Comparison of ENCODE assay signal across 34 cellular contexts in the genomic region with DNA sequence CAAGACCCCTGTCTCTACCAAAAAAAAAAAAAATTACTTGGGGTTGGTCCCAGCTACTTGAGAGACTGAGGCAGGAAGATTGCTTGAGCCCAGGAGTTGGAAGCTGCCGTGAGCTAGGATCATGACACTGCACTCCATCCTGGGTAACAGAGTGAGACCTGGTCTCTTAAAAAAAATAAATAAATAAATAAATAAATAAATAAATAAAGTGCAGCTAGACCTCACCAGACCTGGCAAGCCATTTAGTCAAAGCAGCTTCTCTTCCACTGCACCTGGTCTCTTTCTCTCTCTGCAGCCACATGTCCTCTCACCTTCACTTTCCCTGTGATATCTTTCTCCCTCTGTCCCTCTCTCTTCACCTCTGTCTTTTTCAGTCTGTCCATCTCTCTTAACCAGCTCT.
"Had no signal": no experiment of that assay in that cellular context is flagged by ENCODE, and none has a peak within 500 bp of the region (broad histone marks: within the 10 kb centered on the region; RNA-seq: fewer than 3 reads in every experiment).

No MANE protein-coding gene starts in this region.

- H3K36me3 ChIP-seq: MG63 had no signal

- H3K9me3 ChIP-seq: MG63 had no signal

- H3K27me3 ChIP-seq: MG63 had no signal

- H3K4me3 ChIP-seq: MG63 had no signal

- DNase-seq: Karpas-422, Kasumi-1, MG63, MM.1S, MV-4-11, NCI-H1048, NCI-H1092, NCI-H1105, NCI-H1105 treated with DMSO at 0.1 percent for 48 hours, NCI-H1417, NCI-H1417 treated with DMSO at 0.1 percent for 48 hours, NCI-H1436, NCI-H1436 treated with DMSO at 0.1 percent for 48 hours, NCI-H146, NCI-H1694 treated with DMSO at 0.1 percent for 48 hours, NCI-H187, NCI-H187 treated with DMSO at 0.1 percent for 48 hours, NCI-H1930, NCI-H2029, NCI-H2029 treated with DMSO at 0.1 percent for 48 hours, NCI-H2081, NCI-H2081 treated with DMSO at 0.1 percent for 48 hours, NCI-H2107, NCI-H2171, NCI-H2171 treated with DMSO at 0.1 percent for 48 hours, NCI-H2227 treated with DMSO at 0.1 percent for 48 hours, NCI-H226, NCI-H345, NCI-H446, NCI-H446 treated with DMSO at 0.1 percent for 48 hours, NCI-H510A, NCI-H510A treated with DMSO at 0.1 percent for 48 hours, NCI-H524, NCI-H524 treated with DMSO at 0.1 percent for 48 hours had no signal
